15 cellular contexts compared by ENCODE assay signal in genomic region chr1:214637125-214637524, GRCh38.
"Had no signal": no experiment of that assay in that cellular context is flagged by ENCODE, and none has a peak within 500 bp of the region (broad histone marks: within the 10 kb centered on the region; RNA-seq: fewer than 3 reads in every experiment).

No MANE protein-coding gene starts in this region.

- ATAC-seq: activated naive CD8-positive, alpha-beta T cell treated with anti-CD3 and anti-CD28 coated beads, Interleukin-2, amount 50 U/mL, for 24 hours had no signal

- H3K36me3 ChIP-seq: brain microvascular endothelial cell, colonic mucosa had no signal

- H3K27ac Mint-ChIP-seq: activated CD4-positive, alpha-beta T cell treated with anti-CD3 and anti-CD28 coated beads for 36 hours; activated CD8-positive, alpha-beta memory T cell treated with anti-CD3 and anti-CD28 coated beads, Interleukin-2, amount 10 ng/mL, durations not matched to agents 7 days and 5 days; activated naive CD8-positive, alpha-beta T cell; activated naive CD8-positive, alpha-beta T cell treated with anti-CD3 and anti-CD28 coated beads, Interleukin-2, amount 50 U/mL, for 24 hours had no signal

- H3K9me3 ChIP-seq: colonic mucosa had no signal

- H3K27ac ChIP-seq: brain microvascular endothelial cell, colonic mucosa had no signal

- H3K27me3 Mint-ChIP-seq: activated CD4-positive, alpha-beta memory T cell treated with anti-CD3 and anti-CD28 coated beads for 36 hours; activated CD4-positive, alpha-beta T cell treated with anti-CD3 and anti-CD28 coated beads for 36 hours; activated CD8-positive, alpha-beta memory T cell treated with anti-CD3 and anti-CD28 coated beads, Interleukin-2, amount 10 ng/mL, durations not matched to agents 7 days and 5 days; activated naive CD4-positive, alpha-beta T cell treated with anti-CD3 and anti-CD28 coated beads, Interleukin-2, amount 10 ng/mL, durations not matched to agents 7 days and 5 days; activated naive CD8-positive, alpha-beta T cell; activated naive CD8-positive, alpha-beta T cell treated with anti-CD3 and anti-CD28 coated beads, Interleukin-2, amount 50 U/mL, for 24 hours had no signal

- H3K27me3 ChIP-seq: brain microvascular endothelial cell, colonic mucosa had no signal

- H3K9me3 Mint-ChIP-seq: activated CD4-positive, alpha-beta memory T cell treated with anti-CD3 and anti-CD28 coated beads for 36 hours; activated naive CD8-positive, alpha-beta T cell treated with anti-CD3 and anti-CD28 coated beads, Interleukin-2, amount 50 U/mL, for 24 hours had no signal

- H3K4me3 ChIP-seq: colonic mucosa had no signal

- DNase-seq: activated CD8-positive, alpha-beta memory T cell treated with anti-CD3 and anti-CD28 coated beads, Interleukin-2, amount 10 ng/mL, durations not matched to agents 7 days and 5 days; activated CD8-positive, alpha-beta memory T cell treated with anti-CD3 and anti-CD28 coated beads, Interleukin-2, amount 50 U/mL, for 48 hours; activated effector memory CD4-positive, alpha-beta T cell treated with Interleukin-2 at 50 U/mL for 16 hours; activated naive CD8-positive, alpha-beta T cell treated with anti-CD3 and anti-CD28 coated beads, Interleukin-2, amount 50 U/mL, for 24 hours; activated T-cell treated with anti-CD3 and anti-CD28 coated beads, Interleukin-2, amount 50 U/mL, for 48 hours; colonic mucosa; NCI-H187 treated with DMSO at 0.1 percent for 48 hours; NCI-H345; Right ventricle myocardium superior; T-helper 9 cell had no signal

- H3K4me1 ChIP-seq: colonic mucosa had no signal

- H3K4me3 Mint-ChIP-seq: activated CD4-positive, alpha-beta memory T cell treated with anti-CD3 and anti-CD28 coated beads for 36 hours; activated CD4-positive, alpha-beta T cell treated with anti-CD3 and anti-CD28 coated beads for 36 hours; activated CD8-positive, alpha-beta memory T cell treated with anti-CD3 and anti-CD28 coated beads, Interleukin-2, amount 10 ng/mL, durations not matched to agents 7 days and 5 days; activated naive CD4-positive, alpha-beta T cell treated with anti-CD3 and anti-CD28 coated beads, Interleukin-2, amount 10 ng/mL, durations not matched to agents 7 days and 5 days; activated naive CD8-positive, alpha-beta T cell; activated naive CD8-positive, alpha-beta T cell treated with anti-CD3 and anti-CD28 coated beads, Interleukin-2, amount 50 U/mL, for 24 hours had no signal
